10 cellular contexts compared by ENCODE assay signal in genomic region chr11:124174001-124174400, GRCh38. TPM values are rescaled to one million over a fixed set of nuclear protein-coding genes. Genes with fewer than 3 reads are reported as not detected.
DNase-seq lines count a peak whose midpoint lies in the region; ATAC-seq and TF ChIP-seq lines count a peak whose summit lies in the region.
"Had no signal": no experiment of that assay in that cellular context is flagged by ENCODE, and none has a peak within 500 bp of the region (broad histone marks: within the 10 kb centered on the region; RNA-seq: fewer than 3 reads in every experiment).

No MANE protein-coding gene starts in this region.

- ATAC-seq in GM18519 (IDR thresholded peaks at IDR 0.05; ENCODE audit: low FRiP score, unreplicated experiment) = no peak

- DNase-seq in GM13977 (ENCODE audit: low spot score) (peak; percentile 17), NCI-H2081 treated with DMSO at 0.1 percent for 48 hours (lab: John Stamatoyannopoulos, UW) (peak; percentile 70), dermis microvascular lymphatic vessel endothelial cell (ENCODE audit: low read depth in 2 of 2) (peak; percentile 82 to 89), NCI-H187 treated with DMSO at 0.1 percent for 48 hours (lab: John Stamatoyannopoulos, UW) (no peak), mesothelial cell of epicardium (ENCODE audit: low spot score in 2 of 2, unreplicated experiment in 2 of 2) (no peak)
- DNase-seq in activated CD4-positive, alpha-beta T cell treated with anti-CD3 and anti-CD28 coated beads, Interleukin-2, amount 50 U/mL, for 48 hours = no peak
- DNase-seq: activated CD4-positive, CD25-positive, alpha-beta regulatory T cell treated with anti-CD3 and anti-CD28 coated beads, Interleukin-2, amount 50 U/mL, for 72 hours had no signal

- H2AFZ ChIP-seq in neuron (ENCODE audit: low read depth, low read length) = no peak overlapping the region

- TF ChIP-seq CTCF in GM13977 (IDR thresholded peaks at IDR 0.05; ENCODE audit: extremely low read depth, insufficient read depth, missing control alignments) (no peak), mesothelial cell of epicardium (IDR thresholded peaks at IDR 0.05; ENCODE audit: unreplicated experiment) (no peak)

- no peak overlapping the region for H3K4me3 Mint-ChIP-seq in mesothelial cell of epicardium

- in situ Hi-C loops in GM13977 (cut with MboI; ENCODE audit: low pct_unique_long_range_greater_than_20kb, low sequenced_read_pairs, unreplicated experiment) = no loop called here

- no peak overlapping the region for H3K27ac Mint-ChIP-seq in mesothelial cell of epicardium

- peaks cover 15% of the 10 kb centered on the region for H3K4me1 ChIP-seq in neuron (ENCODE audit: insufficient read depth, low read length)

- no peaks in the 10 kb centered on the region for H3K9me3 ChIP-seq in neuron (ENCODE audit: low read length)

- peaks cover 3% of the 10 kb centered on the region for H3K4me1 Mint-ChIP-seq in mesothelial cell of epicardium

- H3K9me3 Mint-ChIP-seq in mesothelial cell of epicardium = no peaks in the 10 kb centered on the region

- no peaks in the 10 kb centered on the region for H3K36me3 ChIP-seq in neuron (ENCODE audit: insufficient read depth, low read length)

- H3K27me3 Mint-ChIP-seq in mesothelial cell of epicardium (ENCODE audit: low read depth) = no peaks in the 10 kb centered on the region

- peak overlapping the region; percentile 6 for H3K4me3 ChIP-seq in neuron (ENCODE audit: low read length)
- H3K4me3 ChIP-seq: lung had no signal

- no peaks in the 10 kb centered on the region for H3K27me3 ChIP-seq in neuron (ENCODE audit: insufficient read depth, low read length)

- no peaks in the 10 kb centered on the region for H3K36me3 Mint-ChIP-seq in mesothelial cell of epicardium

RNA-seq across cellular contexts. Expression of gene OR10D3, which starts 9.1 kb away (rescaled TPM):
- total RNA-seq in dermis microvascular lymphatic vessel endothelial cell (not detected in 2 replicates), mesothelial cell of epicardium (not detected in 3 replicates)
- total RNA-seq: lung had no signal

RNA-seq across cellular contexts. Expression of gene VWA5A, which starts 58.8 kb away (rescaled TPM):
- 3.6 and 4.6 TPM in 2 replicates for total RNA-seq in dermis microvascular lymphatic vessel endothelial cell
- total RNA-seq in mesothelial cell of epicardium = 13.4 to 14.2 TPM (median 14.2 TPM) in 3 replicates

Comparison
In these comparisons a context has a peak if more than half of its experiments do, and no peak if none do; other contexts are left out.
1. DNase-seq: peak in GM13977 (single experiment), NCI-H2081 treated with DMSO at 0.1 percent for 48 hours (single experiment) and dermis microvascular lymphatic vessel endothelial cell (2 of 2); none in activated CD4-positive, alpha-beta T cell treated with anti-CD3 and anti-CD28 coated beads, Interleukin-2, amount 50 U/mL, for 48 hours (0 of 2), NCI-H187 treated with DMSO at 0.1 percent for 48 hours (single experiment) and mesothelial cell of epicardium (0 of 2).